Comparison of ENCODE assay signal across 11 cellular contexts in the genomic region with DNA sequence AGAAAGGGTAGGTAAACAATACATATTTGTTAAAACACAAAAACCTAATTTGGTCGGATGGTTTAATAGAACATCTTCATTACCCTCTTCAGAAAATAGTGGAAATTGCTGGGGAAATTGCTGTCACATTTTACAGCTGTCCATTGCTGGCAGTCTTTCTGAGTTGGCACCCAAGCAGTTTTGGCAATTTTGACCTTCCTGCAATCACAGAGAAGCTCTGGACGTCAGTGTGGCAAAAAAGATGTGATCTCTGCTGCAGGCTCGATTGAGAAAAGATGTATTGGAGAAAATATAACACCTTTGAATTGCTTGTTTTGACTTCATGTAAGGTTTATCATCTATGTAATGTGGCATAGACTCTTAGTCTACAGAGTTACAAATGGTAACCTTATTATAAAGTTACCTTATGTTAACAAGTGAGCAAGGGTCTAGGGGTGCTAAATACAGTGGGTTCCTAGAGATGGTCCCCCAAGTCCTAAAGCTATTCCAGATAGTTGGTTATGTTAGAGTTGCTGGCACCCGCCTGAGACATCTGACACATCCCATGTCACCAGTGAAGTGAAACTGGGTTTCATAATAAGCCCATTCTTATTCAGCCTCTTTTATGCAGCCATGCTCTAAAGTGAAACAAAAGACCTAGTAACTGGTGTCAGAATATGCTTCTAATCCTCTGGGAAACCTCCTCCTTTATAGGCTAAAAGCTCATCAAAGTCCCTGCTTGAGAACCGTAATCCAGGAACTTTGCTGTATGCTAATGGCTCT. TPM values are rescaled to one million over a fixed set of nuclear protein-coding genes. Genes with fewer than 3 reads are reported as not detected.
DNase-seq lines count a peak whose midpoint lies in the region; ATAC-seq and TF ChIP-seq lines count a peak whose summit lies in the region.
"Had no signal": no experiment of that assay in that cellular context is flagged by ENCODE, and none has a peak within 500 bp of the region (broad histone marks: within the 10 kb centered on the region; RNA-seq: fewer than 3 reads in every experiment).

No MANE protein-coding gene starts in this region.

- no TSS peak for BruUV-seq in mammary epithelial cell (replicated peaks; lab: Mats Ljungman, UMichigan)

- H3K9me3 ChIP-seq in mammary epithelial cell (replicated peaks; ENCODE audit: insufficient read depth, low read length), result no peaks in the 10 kb centered on the region
- H3K9me3 ChIP-seq: ascending aorta had no signal

- H3K36me3 Mint-ChIP-seq in activated T-cell treated with anti-CD3 and anti-CD28 coated beads, Interleukin-2, amount 50 U/mL, for 4 hours (ENCODE audit: insufficient read depth), result peaks cover 14% of the 10 kb centered on the region
- peaks cover 22% of the 10 kb centered on the region for H3K36me3 Mint-ChIP-seq in activated T-cell treated with anti-CD3 and anti-CD28 coated beads, Interleukin-2, amount 50 U/mL, for 24 hours (ENCODE audit: low read depth)
- H3K36me3 Mint-ChIP-seq in activated T-helper 1 cell treated with anti-CD3 and anti-CD28 coated beads, Interleukin-12 subunit alpha, Interleukin-12 subunit beta, Interleukin-2, Interleukin-4 antibody, amounts not matched to agents 30 ng/mL and 10 ng/mL and 1 ng/mL, durations not matched to agents 14 hours and 24 hours and 36 hours (ENCODE audit: low read depth), result peaks cover 20% of the 10 kb centered on the region

- intact Hi-C loops in activated T-helper 1 cell treated with anti-CD3 and anti-CD28 coated beads, Interleukin-12 subunit alpha, Interleukin-12 subunit beta, Interleukin-2, Interleukin-4 antibody, amounts not matched to agents 30 ng/mL and 10 ng/mL and 1 ng/mL, durations not matched to agents 14 hours and 24 hours and 36 hours (cut with micrococcal nuclease), result loop anchor here (10.0 kb wide), 1 partner anchor 1975 kb away; a partner anchor contains a TSS
- intact Hi-C loops in mammary epithelial cell (cut with micrococcal nuclease), result no loop called here

- CTCF ChIA-PET in mammary epithelial cell (lab: Charles Lee; ENCODE audit: low non-redundant PET), result no interaction called here

- peaks cover 56% of the 10 kb centered on the region for H3K4me1 Mint-ChIP-seq in activated T-cell treated with anti-CD3 and anti-CD28 coated beads, Interleukin-2, amount 50 U/mL, for 4 hours (ENCODE audit: low read depth)
- H3K4me1 Mint-ChIP-seq in activated T-cell treated with anti-CD3 and anti-CD28 coated beads, Interleukin-2, amount 50 U/mL, for 24 hours (ENCODE audit: low read depth), result peaks cover 73% of the 10 kb centered on the region
- H3K4me1 Mint-ChIP-seq in activated T-helper 1 cell treated with anti-CD3 and anti-CD28 coated beads, Interleukin-12 subunit alpha, Interleukin-12 subunit beta, Interleukin-2, Interleukin-4 antibody, amounts not matched to agents 30 ng/mL and 10 ng/mL and 1 ng/mL, durations not matched to agents 14 hours and 24 hours and 36 hours (ENCODE audit: low read depth), result peaks cover 27% of the 10 kb centered on the region

- H3K9ac ChIP-seq in mammary epithelial cell (ENCODE audit: insufficient read depth, low read length), result no peak overlapping the region

- no peaks in the 10 kb centered on the region for H3K36me3 ChIP-seq in mammary epithelial cell (ENCODE audit: insufficient read depth, low read length)
- H3K36me3 ChIP-seq: ascending aorta had no signal

- TF ChIP-seq CTCF in VCaP (conservative IDR thresholded peaks at IDR 0.05) (no peak), mammary epithelial cell (conservative IDR thresholded peaks at IDR 0.05 in 1 of 2, IDR thresholded peaks at IDR 0.05 in 1 of 2; ENCODE audit: extremely low read depth in 1 of 2, insufficient read depth in 1 of 2, low read depth in 1 of 2, low read length in 2 of 2) (no peak)

- H3K79me2 ChIP-seq in mammary epithelial cell (ENCODE audit: insufficient read depth, low read length), result peaks cover 84% of the 10 kb centered on the region

- H3K27ac ChIP-seq in VCaP (peak overlapping the region; percentile 56), substantia nigra (ENCODE audit: low read depth, low read length, poor library complexity, severe bottlenecking) (peak overlapping the region; percentile 84), mammary epithelial cell (ENCODE audit: insufficient read depth, low read depth, low read length) (no peak overlapping the region)
- H3K27ac ChIP-seq: ascending aorta had no signal

- no peaks in the 10 kb centered on the region for H4K20me1 ChIP-seq in mammary epithelial cell (ENCODE audit: insufficient read depth, low read length)

- DNase-seq in activated T-cell treated with anti-CD3 and anti-CD28 coated beads, Interleukin-2, amount 50 U/mL, for 4 hours, result no peak
- no peak for DNase-seq in activated T-cell treated with anti-CD3 and anti-CD28 coated beads, Interleukin-2, amount 50 U/mL, for 24 hours
- DNase-seq in substantia nigra (lab: John Stamatoyannopoulos, UW) (peak in 40 of 49 donors; percentile 3 to 76 (median 32)), dermis blood vessel endothelial cell (no peak), mammary epithelial cell (no peak)
- no peak for DNase-seq in activated T-helper 1 cell treated with anti-CD3 and anti-CD28 coated beads, Interleukin-12 subunit alpha, Interleukin-12 subunit beta, Interleukin-2, Interleukin-4 antibody, amounts not matched to agents 30 ng/mL and 10 ng/mL and 1 ng/mL, durations not matched to agents 14 hours and 24 hours and 36 hours (ENCODE audit: low spot score)
- DNase-seq: activated CD8-positive, alpha-beta T cell treated with anti-CD3 and anti-CD28 coated beads for 36 hours; stimulated activated CD4-positive, alpha-beta T cell treated with anti-CD3 and anti-CD28 coated beads, Interleukin-1b, Interleukin-23, amount 100 ng/mL, for 48 hours had no signal

- peak; percentile 48 to 66 for ATAC-seq in activated T-cell treated with anti-CD3 and anti-CD28 coated beads, Interleukin-2, amount 50 U/mL, for 4 hours
- peak; percentile 55 for ATAC-seq in HG02852 (IDR thresholded peaks at IDR 0.05; ENCODE audit: unreplicated experiment)
- ATAC-seq: activated CD8-positive, alpha-beta T cell treated with anti-CD3 and anti-CD28 coated beads for 36 hours had no signal

- dilution Hi-C loops in mammary epithelial cell (cut with HindIII; ENCODE audit: low sequenced_read_pairs), result no loop called here

- WGBS in mammary epithelial cell (ENCODE audit: low coverage, missing lambda C conversion rate), result 96% methylated on average over 5 of the region's 5 CpGs

- H3K27ac Mint-ChIP-seq in activated T-cell treated with anti-CD3 and anti-CD28 coated beads, Interleukin-2, amount 50 U/mL, for 24 hours, result no peak overlapping the region
- no peak overlapping the region for H3K27ac Mint-ChIP-seq in activated T-helper 1 cell treated with anti-CD3 and anti-CD28 coated beads, Interleukin-12 subunit alpha, Interleukin-12 subunit beta, Interleukin-2, Interleukin-4 antibody, amounts not matched to agents 30 ng/mL and 10 ng/mL and 1 ng/mL, durations not matched to agents 14 hours and 24 hours and 36 hours
- H3K27ac Mint-ChIP-seq: activated CD8-positive, alpha-beta T cell treated with anti-CD3 and anti-CD28 coated beads for 36 hours had no signal

- H3K4me3 Mint-ChIP-seq in activated T-cell treated with anti-CD3 and anti-CD28 coated beads, Interleukin-2, amount 50 U/mL, for 4 hours, result no peak overlapping the region
- H3K4me3 Mint-ChIP-seq in activated T-cell treated with anti-CD3 and anti-CD28 coated beads, Interleukin-2, amount 50 U/mL, for 24 hours, result no peak overlapping the region
- no peak overlapping the region for H3K4me3 Mint-ChIP-seq in activated T-helper 1 cell treated with anti-CD3 and anti-CD28 coated beads, Interleukin-12 subunit alpha, Interleukin-12 subunit beta, Interleukin-2, Interleukin-4 antibody, amounts not matched to agents 30 ng/mL and 10 ng/mL and 1 ng/mL, durations not matched to agents 14 hours and 24 hours and 36 hours
- H3K4me3 Mint-ChIP-seq: activated CD8-positive, alpha-beta T cell treated with anti-CD3 and anti-CD28 coated beads for 36 hours had no signal

- no peak overlapping the region for H3K4me3 ChIP-seq in mammary epithelial cell (replicated peaks in 1 of 3; ENCODE audit: insufficient read depth in 1 of 3, low read depth in 2 of 3, low read length in 3 of 3)
- H3K4me3 ChIP-seq: ascending aorta had no signal

- H3K4me2 ChIP-seq in mammary epithelial cell (ENCODE audit: insufficient read depth, low read depth, low read length), result no peak overlapping the region

- H3K27me3 Mint-ChIP-seq in activated T-cell treated with anti-CD3 and anti-CD28 coated beads, Interleukin-2, amount 50 U/mL, for 4 hours (ENCODE audit: low read depth), result no peaks in the 10 kb centered on the region
- no peaks in the 10 kb centered on the region for H3K27me3 Mint-ChIP-seq in activated T-cell treated with anti-CD3 and anti-CD28 coated beads, Interleukin-2, amount 50 U/mL, for 24 hours
- H3K27me3 Mint-ChIP-seq in activated T-helper 1 cell treated with anti-CD3 and anti-CD28 coated beads, Interleukin-12 subunit alpha, Interleukin-12 subunit beta, Interleukin-2, Interleukin-4 antibody, amounts not matched to agents 30 ng/mL and 10 ng/mL and 1 ng/mL, durations not matched to agents 14 hours and 24 hours and 36 hours (ENCODE audit: insufficient read depth), result no peaks in the 10 kb centered on the region
- H3K27me3 Mint-ChIP-seq: activated CD8-positive, alpha-beta T cell treated with anti-CD3 and anti-CD28 coated beads for 36 hours had no signal

- no peak overlapping the region for H2AFZ ChIP-seq in mammary epithelial cell (ENCODE audit: low read depth, low read length)

- H3K4me1 ChIP-seq in mammary epithelial cell (ENCODE audit: insufficient read depth, low read length), result peaks cover 1% of the 10 kb centered on the region

- in situ Hi-C loops in mammary epithelial cell (cut with MboI; ENCODE audit: low sequenced_read_pairs in 2 of 2), result loop anchor here in 1 of 2 donors (25.0 kb wide), 1 partner anchor 632 kb away; no protein-coding TSS in a partner anchor

- H3K9me3 Mint-ChIP-seq in activated T-cell treated with anti-CD3 and anti-CD28 coated beads, Interleukin-2, amount 50 U/mL, for 4 hours, result no peaks in the 10 kb centered on the region
- H3K9me3 Mint-ChIP-seq in activated T-cell treated with anti-CD3 and anti-CD28 coated beads, Interleukin-2, amount 50 U/mL, for 24 hours, result no peaks in the 10 kb centered on the region
- H3K9me3 Mint-ChIP-seq in activated T-helper 1 cell treated with anti-CD3 and anti-CD28 coated beads, Interleukin-12 subunit alpha, Interleukin-12 subunit beta, Interleukin-2, Interleukin-4 antibody, amounts not matched to agents 30 ng/mL and 10 ng/mL and 1 ng/mL, durations not matched to agents 14 hours and 24 hours and 36 hours, result no peaks in the 10 kb centered on the region
- H3K9me3 Mint-ChIP-seq: activated CD8-positive, alpha-beta T cell treated with anti-CD3 and anti-CD28 coated beads for 36 hours had no signal

- H3K27me3 ChIP-seq in mammary epithelial cell (ENCODE audit: insufficient read depth, low read length), result no peaks in the 10 kb centered on the region
- H3K27me3 ChIP-seq: ascending aorta had no signal

RNA-seq across cellular contexts. Expression of a gene that starts 14.0 kb away (rescaled TPM):
- total RNA-seq in activated T-cell treated with anti-CD3 and anti-CD28 coated beads, Interleukin-2, amount 50 U/mL, for 4 hours, result 10 to 100 TPM; 52.9 to 56.3 (median 54.1) TPM
- total RNA-seq in dermis blood vessel endothelial cell (137 and 152 TPM in 2 replicates), mammary epithelial cell (10 to 100 TPM; 49.5 to 92.7 TPM)
- 78.8 and 87.0 TPM in 2 replicates for total RNA-seq in activated T-helper 1 cell treated with anti-CD3 and anti-CD28 coated beads, Interleukin-12 subunit alpha, Interleukin-12 subunit beta, Interleukin-2, Interleukin-4 antibody, amounts not matched to agents 30 ng/mL and 10 ng/mL and 1 ng/mL, durations not matched to agents 14 hours and 24 hours and 36 hours
- 115 TPM for polyA plus RNA-seq in mammary epithelial cell
- 45.1 TPM for polyA minus RNA-seq in mammary epithelial cell

Comparison
In these comparisons a context has a peak if more than half of its experiments do, and no peak if none do; other contexts are left out.
1. DNase-seq: peak in substantia nigra (40 of 49); none in activated T-cell treated with anti-CD3 and anti-CD28 coated beads, Interleukin-2, amount 50 U/mL, for 4 hours (single experiment), activated T-cell treated with anti-CD3 and anti-CD28 coated beads, Interleukin-2, amount 50 U/mL, for 24 hours (single experiment), dermis blood vessel endothelial cell (single experiment), activated T-helper 1 cell treated with anti-CD3 and anti-CD28 coated beads, Interleukin-12 subunit alpha, Interleukin-12 subunit beta, Interleukin-2, Interleukin-4 antibody, amounts not matched to agents 30 ng/mL and 10 ng/mL and 1 ng/mL, durations not matched to agents 14 hours and 24 hours and 36 hours (single experiment) and mammary epithelial cell (single experiment).